14 cellular contexts compared by ENCODE assay signal in genomic region chr22:48949375-48950149, GRCh38.
"Had no signal": no experiment of that assay in that cellular context is flagged by ENCODE, and none has a peak within 500 bp of the region (broad histone marks: within the 10 kb centered on the region; RNA-seq: fewer than 3 reads in every experiment).

No MANE protein-coding gene starts in this region.

- ATAC-seq: left lung; stimulated activated naive CD8-positive, alpha-beta T cell treated with anti-CD3 and anti-CD28 coated beads, Interleukin-15, Interleukin-2, amounts not matched to agents 100 U/mL and 50 U/mL, for 24 hours had no signal

- H3K4me3 ChIP-seq: esophagus squamous epithelium, left lung, thoracic aorta had no signal

- H3K36me3 Mint-ChIP-seq: activated naive CD8-positive, alpha-beta T cell treated with anti-CD3 and anti-CD28 coated beads, Interleukin-2, amount 10 ng/mL, durations not matched to agents 7 days and 5 days had no signal

- DNase-seq: activated CD4-positive, alpha-beta T cell treated with anti-CD3 and anti-CD28 coated beads, Interleukin-2, amount 50 U/mL, for 4 hours; activated naive CD8-positive, alpha-beta T cell treated with anti-CD3 and anti-CD28 coated beads, Interleukin-2, amount 10 ng/mL, durations not matched to agents 7 days and 5 days; activated T-cell treated with anti-CD3 and anti-CD28 coated beads, Interleukin-2, amount 50 U/mL, for 48 hours; anterior cingulate cortex; esophagus squamous epithelium; foreskin fibroblast; glutamatergic neuron; SIG-M5; stimulated activated CD4-positive, alpha-beta T cell treated with anti-CD3 and anti-CD28 coated beads, Interleukin-2, amount 100 ng/mL, for 48 hours; stimulated activated naive CD8-positive, alpha-beta T cell treated with anti-CD3 and anti-CD28 coated beads, Interleukin-15, Interleukin-2, amounts not matched to agents 100 U/mL and 50 U/mL, for 24 hours; T-helper 2 cell had no signal

- H3K9me3 Mint-ChIP-seq: activated naive CD8-positive, alpha-beta T cell treated with anti-CD3 and anti-CD28 coated beads, Interleukin-2, amount 10 ng/mL, durations not matched to agents 7 days and 5 days had no signal

- H3K27me3 Mint-ChIP-seq: activated naive CD8-positive, alpha-beta T cell treated with anti-CD3 and anti-CD28 coated beads, Interleukin-2, amount 10 ng/mL, durations not matched to agents 7 days and 5 days had no signal

- H3K9me3 ChIP-seq: esophagus squamous epithelium, left lung, thoracic aorta had no signal

- H3K27ac ChIP-seq: esophagus squamous epithelium, left lung, thoracic aorta had no signal

- H3K4me1 Mint-ChIP-seq: activated naive CD8-positive, alpha-beta T cell treated with anti-CD3 and anti-CD28 coated beads, Interleukin-2, amount 10 ng/mL, durations not matched to agents 7 days and 5 days had no signal

- H3K36me3 ChIP-seq: esophagus squamous epithelium, left lung, thoracic aorta had no signal

- H3K4me1 ChIP-seq: esophagus squamous epithelium, left lung had no signal

- H3K27ac Mint-ChIP-seq: activated naive CD8-positive, alpha-beta T cell treated with anti-CD3 and anti-CD28 coated beads, Interleukin-2, amount 10 ng/mL, durations not matched to agents 7 days and 5 days; progenitor cell of endocrine pancreas had no signal

- H3K4me3 Mint-ChIP-seq: activated naive CD8-positive, alpha-beta T cell treated with anti-CD3 and anti-CD28 coated beads, Interleukin-2, amount 10 ng/mL, durations not matched to agents 7 days and 5 days had no signal
